ENCODE assay signal across 9 cellular contexts in genomic region chr3:50205719-50206276, GRCh38. TPM values are rescaled to one million over a fixed set of nuclear protein-coding genes. Genes with fewer than 3 reads are reported as not detected.
A peak's percentile ranks its signal among the peaks of the same experiment; 100 is the strongest.
DNase-seq lines count a peak whose midpoint lies in the region; ATAC-seq, FAIRE-seq and TF ChIP-seq lines count a peak whose summit lies in the region.
"Had no signal": no experiment of that assay in that cellular context is flagged by ENCODE, and none has a peak within 500 bp of the region (broad histone marks: within the 10 kb centered on the region; RNA-seq: fewer than 3 reads in every experiment).

No MANE protein-coding gene starts in this region.

- no peak overlapping the region for H4K91ac ChIP-seq in mesenchymal stem cell (ENCODE audit: low read length)

- peaks cover 27% of the 10 kb centered on the region for H4K20me1 ChIP-seq in BLaER1

- no peak overlapping the region for H4K8ac ChIP-seq in mesenchymal stem cell (ENCODE audit: low read length)

- H3K4me2 ChIP-seq in BLaER1 = peak overlapping the region; percentile 99
- peak overlapping the region; percentile 85 for H3K4me2 ChIP-seq in mesenchymal stem cell (ENCODE audit: low read length, poor library complexity, severe bottlenecking)

- H3K36me3 ChIP-seq in BLaER1 (no peaks in the 10 kb centered on the region), bronchial epithelial cell (ENCODE audit: control insufficient read depth, insufficient read depth, low read length) (no peaks in the 10 kb centered on the region), mesenchymal stem cell (ENCODE audit: control insufficient read depth in 1 of 2, insufficient read depth in 2 of 2, low read depth in 1 of 2, low read length in 2 of 2) (no peaks in the 10 kb centered on the region), upper lobe of left lung (no peaks in the 10 kb centered on the region)

- H3K23ac ChIP-seq in mesenchymal stem cell (ENCODE audit: low read length in 2 of 2) = no peak overlapping the region

- H2BK15ac ChIP-seq in mesenchymal stem cell (ENCODE audit: low read depth, poor library complexity, severe bottlenecking) = peak overlapping the region; percentile 3

- no peak overlapping the region for H3K14ac ChIP-seq in mesenchymal stem cell (ENCODE audit: low read length in 2 of 2)

- peak overlapping the region in 1 of 2 experiments; percentile 19 for H3K18ac ChIP-seq in mesenchymal stem cell (ENCODE audit: low read depth in 1 of 2, low read length in 2 of 2)

- H3K4me1 ChIP-seq in BLaER1 (peaks cover 31% of the 10 kb centered on the region), mesenchymal stem cell (ENCODE audit: control insufficient read depth, insufficient read depth, low read depth, low read length) (peaks cover 23% of the 10 kb centered on the region), upper lobe of left lung (peaks cover 14 to 19% (median 17%) of the 10 kb centered on the region in 4 donors)

- no peaks in the 10 kb centered on the region for H3K79me1 ChIP-seq in mesenchymal stem cell (replicated peaks; ENCODE audit: low read length, poor library complexity, severe bottlenecking)

- TF ChIP-seq POLR2A in upper lobe of left lung (IDR thresholded peaks at IDR 0.05) (no peak), H54 (IDR thresholded peaks at IDR 0.05; ENCODE audit: low read depth, low read length) (no peak)

- H2BK120ac ChIP-seq in mesenchymal stem cell (ENCODE audit: low read depth, low read length) = no peak overlapping the region

- no peak overlapping the region for H2AFZ ChIP-seq in mesenchymal stem cell (ENCODE audit: low read depth, low read length)

- TF ChIP-seq CTCF in bronchial epithelial cell (IDR thresholded peaks at IDR 0.05; ENCODE audit: insufficient read depth, low read length, severe bottlenecking) (no peak), upper lobe of left lung (IDR thresholded peaks at IDR 0.05) (no peak)

- peaks cover 71% of the 10 kb centered on the region for H3K27me3 ChIP-seq in BLaER1
- peaks cover 24% of the 10 kb centered on the region for H3K27me3 ChIP-seq in bronchial epithelial cell (ENCODE audit: control insufficient read depth, insufficient read depth, low read length)
- H3K27me3 ChIP-seq in mesenchymal stem cell (ENCODE audit: control insufficient read depth in 1 of 2, insufficient read depth in 1 of 2, low read length in 2 of 2) = peaks cover 76 to 82% of the 10 kb centered on the region in 2 experiments
- H3K27me3 ChIP-seq in upper lobe of left lung = peaks cover 0 to 41% (median 16%) of the 10 kb centered on the region in 4 donors

- H3K4me3 ChIP-seq in BLaER1 (peak overlapping the region; percentile 66), bronchial epithelial cell (ENCODE audit: low read depth, low read length) (no peak overlapping the region), mesenchymal stem cell (ENCODE audit: insufficient read depth in 1 of 2, low read depth in 1 of 2, low read length in 2 of 2) (peak overlapping the region in 1 of 2 experiments; percentile 54), upper lobe of left lung (peak overlapping the region in 3 of 4 donors; percentile 25 to 42 (median 42))

- DNase-seq in NCI-H69 (lab: John Stamatoyannopoulos, UW) (peak; percentile 66), bronchial epithelial cell (ENCODE audit: low read depth) (peak; percentile 22), mesenchymal stem cell (no peak), upper lobe of left lung (peak in 1 of 2 donors; percentile 85), H54 (ENCODE audit: insufficient read length, low spot score) (no peak), GM19240 (ENCODE audit: insufficient read length, low spot score) (no peak)

- no peak overlapping the region for H3K4ac ChIP-seq in mesenchymal stem cell (ENCODE audit: low read depth in 1 of 2, low read length in 2 of 2)

- WGBS in mesenchymal stem cell = 2% methylated on average over 40 of the region's 40 CpGs
- WGBS in upper lobe of left lung, 2 donors = 6 to 21% methylated on average over 14 to 30 of the region's 40 CpGs

- ATAC-seq in upper lobe of left lung (ENCODE audit: low FRiP score in 2 of 2) (peak in 1 of 2 donors; percentile 22), HG03095 (IDR thresholded peaks at IDR 0.05; ENCODE audit: unreplicated experiment) (no peak)

- H3K9ac ChIP-seq in BLaER1 (peak overlapping the region; percentile 55; the same call in 1 of the 2 replicates), mesenchymal stem cell (ENCODE audit: low read length) (no peak overlapping the region)

- H2AK5ac ChIP-seq in mesenchymal stem cell (ENCODE audit: low read length, severe bottlenecking) = no peak overlapping the region

- no peak overlapping the region for H2BK5ac ChIP-seq in mesenchymal stem cell (ENCODE audit: low read depth, low read length, poor library complexity, severe bottlenecking)

- no peak overlapping the region for H2BK12ac ChIP-seq in mesenchymal stem cell (ENCODE audit: low read length in 2 of 2)

- TF ChIP-seq EP300 in upper lobe of left lung (IDR thresholded peaks at IDR 0.05) = no peak

- no peak for FAIRE-seq in bronchial epithelial cell (lab: Jason Lieb, UNC)
- FAIRE-seq in H54 (lab: Jason Lieb, UNC) = no peak
- FAIRE-seq: TTC549 had no signal

- H3K9me3 ChIP-seq in BLaER1 = no peaks in the 10 kb centered on the region
- no peaks in the 10 kb centered on the region for H3K9me3 ChIP-seq in mesenchymal stem cell (ENCODE audit: control insufficient read depth, low read length)
- H3K9me3 ChIP-seq in upper lobe of left lung = no peaks in the 10 kb centered on the region

- H3K27ac ChIP-seq in BLaER1 (no peak overlapping the region), mesenchymal stem cell (ENCODE audit: low read length, poor library complexity, severe bottlenecking) (no peak overlapping the region), upper lobe of left lung (no peak overlapping the region)

RNA-seq across cellular contexts. Expression of gene SLC38A3, which starts 0.7 kb away (rescaled TPM):
- not detected in 2 replicates for total RNA-seq in bronchial epithelial cell
- 0.01 TPM for polyA plus RNA-seq in mesenchymal stem cell (2013, experiment 1 of 2)
- 0.03 TPM for polyA plus RNA-seq in mesenchymal stem cell (2013, experiment 2 of 2)
- under 1 TPM in 2 of 6 donors, not detected in 4; 0.15 to 0.17 TPM for total RNA-seq in upper lobe of left lung

RNA-seq across cellular contexts. Expression of gene GNAT1, which starts 14.4 kb away (rescaled TPM):
- 0.26 TPM in 1 of 2 replicates, not detected in the other for total RNA-seq in bronchial epithelial cell
- not detected for polyA plus RNA-seq in mesenchymal stem cell (2013, experiment 1 of 2)
- not detected for polyA plus RNA-seq in mesenchymal stem cell (2013, experiment 2 of 2)
- total RNA-seq in upper lobe of left lung = under 1 TPM in 2 of 6 donors, not detected in 4; 0.10 to 0.40 TPM

RNA-seq across cellular contexts. Expression of gene GNAI2, which starts 30.2 kb away (rescaled TPM):
- total RNA-seq in bronchial epithelial cell (97.9 and 129 TPM in 2 replicates), upper lobe of left lung (100 to 1,000 TPM; 191 to 440 (median 295) TPM)
- polyA plus RNA-seq in mesenchymal stem cell (2013, experiment 1 of 2) = 474 TPM
- 480 TPM for polyA plus RNA-seq in mesenchymal stem cell (2013, experiment 2 of 2)

RNA-seq across cellular contexts. Expression of gene SEMA3F, which starts 50.7 kb away (rescaled TPM):
- total RNA-seq in bronchial epithelial cell (35.5 and 76.0 TPM in 2 replicates), upper lobe of left lung (10 to 100 TPM in 5 of 6 donors, 1 to 10 TPM in 1; 4.2 to 76.0 (median 27.5) TPM)
- polyA plus RNA-seq in mesenchymal stem cell (2013, experiment 1 of 2) = 23.6 TPM
- 23.0 TPM for polyA plus RNA-seq in mesenchymal stem cell (2013, experiment 2 of 2)

Comparison
In these comparisons a context has a peak if more than half of its experiments do, and no peak if none do; other contexts are left out.
1. DNase-seq: peak in NCI-H69 (single experiment) and bronchial epithelial cell (single experiment); none in mesenchymal stem cell (single experiment), H54 (single experiment) and GM19240 (single experiment).